10 cellular contexts compared by ENCODE assay signal in the genomic region with DNA sequence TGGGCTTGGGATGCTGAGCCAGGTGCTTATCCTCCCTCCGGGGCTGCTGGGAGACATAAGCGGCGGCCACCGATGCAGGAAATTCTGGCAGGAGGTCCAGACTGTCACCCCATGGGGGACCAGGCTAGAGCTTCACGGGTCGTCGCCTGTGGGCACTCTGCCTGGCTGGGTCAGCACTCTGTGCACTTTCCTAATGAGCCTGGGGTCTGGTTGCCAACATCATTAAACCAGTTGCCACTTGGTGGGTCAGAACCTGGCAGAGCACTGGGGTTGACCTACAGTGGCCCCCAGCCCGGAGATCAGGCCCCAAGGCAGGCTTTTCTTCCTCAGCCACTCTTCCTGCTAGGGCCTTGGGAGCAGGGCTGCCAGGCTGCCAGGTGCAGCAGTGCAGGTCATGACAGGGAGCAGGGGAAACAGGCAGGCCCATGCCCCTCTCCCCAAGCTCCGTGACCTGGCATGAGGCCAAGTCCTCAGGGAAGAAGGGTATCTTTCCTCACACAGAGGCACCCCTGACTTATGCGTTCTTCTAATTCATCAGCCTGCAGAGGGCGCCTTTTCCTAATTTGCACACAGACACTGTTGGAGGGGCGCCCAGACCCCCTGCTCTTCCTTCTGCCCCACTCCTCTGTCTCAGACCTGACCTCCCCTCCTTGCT.
A peak's percentile ranks its signal among the peaks of the same experiment; 100 is the strongest.
DNase-seq lines count a peak whose midpoint lies in the region; ATAC-seq, FAIRE-seq and TF ChIP-seq lines count a peak whose summit lies in the region.
"Had no signal": no experiment of that assay in that cellular context is flagged by ENCODE, and none has a peak within 500 bp of the region (broad histone marks: within the 10 kb centered on the region; RNA-seq: fewer than 3 reads in every experiment).

No MANE protein-coding gene starts in this region.

- H2AK5ac ChIP-seq in H1 (ENCODE audit: low read depth, low read length): no peak overlapping the region

- no peak overlapping the region for H3K27ac Mint-ChIP-seq in MCF 10A (ENCODE audit: low read depth, unreplicated experiment)

- no peaks in the 10 kb centered on the region for H3K9me3 ChIP-seq in breast epithelium
- H3K9me3 ChIP-seq in H1 (ENCODE audit: insufficient read depth in 2 of 2, low read depth in 1 of 2, low read length in 1 of 2): no peaks in the 10 kb centered on the region
- H3K9me3 ChIP-seq in spleen: no peaks in the 10 kb centered on the region
- no peaks in the 10 kb centered on the region for H3K9me3 ChIP-seq in tibial artery
- H3K9me3 ChIP-seq: esophagus squamous epithelium had no signal

- no peaks in the 10 kb centered on the region for H4K20me1 ChIP-seq in H1 (replicated peaks in 1 of 2; ENCODE audit: control insufficient read depth in 1 of 2, insufficient read depth in 2 of 2, low read length in 2 of 2)

- no peak overlapping the region for H3K4ac ChIP-seq in H1 (replicated peaks; ENCODE audit: insufficient read length, low read depth, low read length)

- no peak overlapping the region for H3K9ac ChIP-seq in H1 (replicated peaks in 1 of 4; ENCODE audit: extremely low read depth in 1 of 4, low read depth in 3 of 4, low read length in 3 of 4)

- no peak overlapping the region for H3K14ac ChIP-seq in H1 (ENCODE audit: insufficient read length)

- H3K4me1 ChIP-seq in breast epithelium (no peaks in the 10 kb centered on the region), H1 (replicated peaks in 1 of 4; ENCODE audit: control insufficient read depth in 3 of 4, insufficient read depth in 4 of 4, low read length in 3 of 4) (peaks cover 8 to 12% (median 10%) of the 10 kb centered on the region in 4 experiments), spleen (no peaks in the 10 kb centered on the region), tibial artery (no peaks in the 10 kb centered on the region)

- H3K56ac ChIP-seq in H1 (replicated peaks; ENCODE audit: insufficient read length, low read depth, low read length): no peak overlapping the region

- H4K5ac ChIP-seq in H1 (ENCODE audit: insufficient read length, low read depth, low read length): peak overlapping the region; percentile 35

- H2BK20ac ChIP-seq in H1 (ENCODE audit: low read length): no peak overlapping the region

- WGBS in H1 (ENCODE audit: extremely low coverage in 1 of 2, insufficient coverage in 1 of 2, insufficient read length in 1 of 2, insufficient replicate concordance in 2 of 2, low coverage in 1 of 2, low lambda C conversion rate in 2 of 2, missing lambda C conversion rate in 1 of 2), 2 experiments: 56% methylated on average over 11 of the region's 12 CpGs; no CpG with 5 or more reads in 1 of the 2 experiments
- WGBS in spleen, 5 donors: 51 to 60% (median 57%) methylated on average over 10 to 12 of the region's 12 CpGs

- peak overlapping the region; percentile 75; the same call in 1 of the 2 replicates for H2BK12ac ChIP-seq in H1 (ENCODE audit: low read depth, low read length)

- H3K4me2 ChIP-seq in H1 (ENCODE audit: insufficient read depth in 1 of 2, low read depth in 2 of 2, low read length in 2 of 2): peak overlapping the region in 1 of 2 experiments; percentile 11; a peak in 1 of 4 replicates

- peak overlapping the region; percentile 71; the same call in 1 of the 2 replicates for H2BK5ac ChIP-seq in H1 (ENCODE audit: low read depth, low read length)

- DNase-seq in MCF 10A (ENCODE audit: unreplicated experiment) (peak; percentile 22), breast epithelium (ENCODE audit: low spot score in 2 of 2) (no peak), NCI-H1930 (lab: John Stamatoyannopoulos, UW) (peak; percentile 13 to 25), H1 (ENCODE audit: low read depth in 1 of 2, low spot score in 2 of 2) (peak in 1 of 2 experiments; percentile 82), spleen (peak; percentile 32), tibial artery (no peak)
- DNase-seq: esophagus squamous epithelium, naive B cell had no signal

- H3K79me2 ChIP-seq in H1 (ENCODE audit: control insufficient read depth in 1 of 2, insufficient read depth in 2 of 2, low read length in 2 of 2): no peaks in the 10 kb centered on the region

- H4K8ac ChIP-seq in H1 (ENCODE audit: extremely low read depth, insufficient read depth, low read length): peak overlapping the region; percentile 39; the same call in 1 of the 2 replicates

- H3K36me3 Mint-ChIP-seq in MCF 10A (ENCODE audit: insufficient read depth, unreplicated experiment): no peaks in the 10 kb centered on the region

- peaks cover 3% of the 10 kb centered on the region; the same call in 1 of the 2 replicates for H3K23me2 ChIP-seq in H1 (ENCODE audit: low read depth, low read length)

- peak overlapping the region; percentile 54 for H4K91ac ChIP-seq in H1 (replicated peaks; ENCODE audit: insufficient read length, low read length)

- no peak overlapping the region for H2AFZ ChIP-seq in H1 (ENCODE audit: low read length)

- no peak overlapping the region for H3K23ac ChIP-seq in H1 (ENCODE audit: insufficient read length)

- CTCF ChIA-PET in MCF 10A (lab: Yijun Ruan, JAX) (no interaction called here), H1 (lab: Charles Lee; ENCODE audit: partially characterized antibody) (interaction anchor here (0.7 to 15.0 kb wide), 58 partner anchors 8 to 230 kb away, joined by 3 to 234 read pairs (median 5); no protein-coding TSS in a partner anchor)

- BruUV-seq in MCF 10A (replicated peaks; lab: Mats Ljungman, UMichigan): no TSS peak

- peak; percentile 56 to 72 for TF ChIP-seq RAD21 in H1 (IDR thresholded peaks at IDR 0.05 in 1 of 2, conservative IDR thresholded peaks at IDR 0.05 in 1 of 2; ENCODE audit: low read depth in 2 of 2, low read length in 2 of 2)

- H3K18ac ChIP-seq in H1 (ENCODE audit: extremely low read depth, low read length): peak overlapping the region; percentile 87

- peaks cover 7% of the 10 kb centered on the region for H3K4me1 Mint-ChIP-seq in MCF 10A (ENCODE audit: insufficient read depth, unreplicated experiment)

- H3K27me3 Mint-ChIP-seq in MCF 10A (ENCODE audit: insufficient read depth, unreplicated experiment): peaks cover 32% of the 10 kb centered on the region

- H2BK15ac ChIP-seq in H1 (ENCODE audit: low read length): 0 out of 2 replicates have a peak overlapping the region, but pooled peaks have one; percentile 88

- H3K27ac ChIP-seq in breast epithelium: no peak overlapping the region
- H3K27ac ChIP-seq in H1 (ENCODE audit: low read depth, low read length): no peak overlapping the region
- H3K27ac ChIP-seq in spleen: no peak overlapping the region
- H3K27ac ChIP-seq in tibial artery: no peak overlapping the region
- H3K27ac ChIP-seq: esophagus squamous epithelium had no signal

- no peak overlapping the region for H3K4me3 ChIP-seq in breast epithelium
- no peak overlapping the region for H3K4me3 ChIP-seq in H1 (ENCODE audit: extremely low read depth in 1 of 4, insufficient read depth in 2 of 4, low read depth in 3 of 4, low read length in 4 of 4)
- no peak overlapping the region for H3K4me3 ChIP-seq in spleen
- no peak overlapping the region for H3K4me3 ChIP-seq in tibial artery
- H3K4me3 ChIP-seq: esophagus squamous epithelium had no signal

- no peaks in the 10 kb centered on the region for H3K79me1 ChIP-seq in H1 (ENCODE audit: low read depth, low read length)

- intact Hi-C loops in MCF 10A (cut with micrococcal nuclease): no loop called here
- intact Hi-C loops in breast epithelium (cut with DNase I; ENCODE audit: low total_unique reads): no loop called here
- intact Hi-C loops in spleen (cut with DNase I; ENCODE audit: low total_unique reads): no loop called here
- intact Hi-C loops in tibial artery (cut with DNase I; ENCODE audit: low total_unique reads): no loop called here

- H3K27me3 ChIP-seq in breast epithelium (no peaks in the 10 kb centered on the region), H1 (replicated peaks in 1 of 4; ENCODE audit: control insufficient read depth in 3 of 4, extremely low read depth in 1 of 4, insufficient read depth in 3 of 4, low read length in 3 of 4) (no peaks in the 10 kb centered on the region; a peak in 1 of 7 replicates), spleen (replicated peaks in 1 of 7) (peaks cover 0 to 15% (median 0%) of the 10 kb centered on the region in 7 donors), tibial artery (peaks cover 0 to 45% of the 10 kb centered on the region in 2 donors)

- no peak for FAIRE-seq in H1 (lab: Jason Lieb, UNC)

- no peak for TF ChIP-seq EP300 in H1 (IDR thresholded peaks at IDR 0.05; ENCODE audit: borderline replicate concordance in 1 of 2, low read depth in 2 of 2, low read length in 2 of 2)

- POLR2A ChIA-PET in MCF 10A (lab: Yijun Ruan, JAX): no interaction called here
- POLR2A ChIA-PET in H1 (lab: Charles Lee; ENCODE audit: partially characterized antibody): interaction anchor here (0.7 to 0.8 kb wide), 2 partner anchors 11 to 289 kb away, joined by 3 read pairs; no protein-coding TSS in a partner anchor

- H3K36me3 ChIP-seq in breast epithelium (no peaks in the 10 kb centered on the region), H1 (ENCODE audit: control insufficient read depth in 2 of 4, insufficient read depth in 4 of 4, low read length in 3 of 4) (no peaks in the 10 kb centered on the region), spleen (no peaks in the 10 kb centered on the region), tibial artery (no peaks in the 10 kb centered on the region)
- H3K36me3 ChIP-seq: esophagus squamous epithelium had no signal

- no peak overlapping the region for H3K4me3 Mint-ChIP-seq in MCF 10A (ENCODE audit: unreplicated experiment)
- H3K4me3 Mint-ChIP-seq: naive B cell had no signal

- peak; percentile 29 for TF ChIP-seq CTCF in MCF 10A (IDR thresholded peaks at IDR 0.05; ENCODE audit: unreplicated experiment)
- TF ChIP-seq CTCF in breast epithelium (IDR thresholded peaks at IDR 0.05): no peak
- peak in 2 of 3 experiments; percentile 70 to 79; a peak in 3 of 4 replicates for TF ChIP-seq CTCF in H1 (IDR thresholded peaks at IDR 0.05; ENCODE audit: control extremely low read depth in 1 of 3, insufficient read depth in 1 of 3, low read depth in 1 of 3, low read length in 3 of 3)
- peak in 1 of 11 experiments; percentile 23 for TF ChIP-seq CTCF in spleen (IDR thresholded peaks at IDR 0.05 in 8 of 11, conservative IDR thresholded peaks at IDR 0.05 in 3 of 11)
- TF ChIP-seq CTCF in tibial artery (IDR thresholded peaks at IDR 0.05): no peak

- no peaks in the 10 kb centered on the region for H3K9me3 Mint-ChIP-seq in MCF 10A (ENCODE audit: unreplicated experiment)
- H3K9me3 Mint-ChIP-seq: naive B cell had no signal

- TF ChIP-seq POLR2A in breast epithelium (IDR thresholded peaks at IDR 0.05) (no peak), H1 (IDR thresholded peaks at IDR 0.05; ENCODE audit: control extremely low read depth in 1 of 2, low read depth in 2 of 2, low read length in 2 of 2) (no peak), spleen (IDR thresholded peaks at IDR 0.05) (no peak)

- ATAC-seq in GM19328 (IDR thresholded peaks at IDR 0.05; ENCODE audit: unreplicated experiment): no peak
- ATAC-seq in HG03354 (IDR thresholded peaks at IDR 0.05; ENCODE audit: poor library complexity, severe bottlenecking, unreplicated experiment): no peak

- H2BK120ac ChIP-seq in H1 (replicated peaks; ENCODE audit: low read depth, low read length): no peak overlapping the region

TF ChIP-seq in H1, 55 proteins besides CTCF, POLR2A, EP300 and RAD21 (continues in another document):
- TF ChIP-seq CHD2 (IDR thresholded peaks at IDR 0.05; ENCODE audit: low read length): no peak
- TF ChIP-seq RFX5 (IDR thresholded peaks at IDR 0.05; ENCODE audit: borderline replicate concordance, low read depth, low read length): no peak
- no peak for TF ChIP-seq SUZ12 (IDR thresholded peaks at IDR 0.05; ENCODE audit: low read length)

Comparison
In these comparisons a context has a peak if more than half of its experiments do, and no peak if none do; other contexts are left out.
1. DNase-seq: peak in MCF 10A (single experiment), NCI-H1930 (2 of 2) and spleen (single experiment); none in breast epithelium (0 of 2) and tibial artery (0 of 2).
2. CTCF ChIP-seq: peak in MCF 10A (single experiment) and H1 (2 of 3); none in breast epithelium (0 of 3) and tibial artery (0 of 2).